ENCODE assay signal across 8 cellular contexts in the genomic region with DNA sequence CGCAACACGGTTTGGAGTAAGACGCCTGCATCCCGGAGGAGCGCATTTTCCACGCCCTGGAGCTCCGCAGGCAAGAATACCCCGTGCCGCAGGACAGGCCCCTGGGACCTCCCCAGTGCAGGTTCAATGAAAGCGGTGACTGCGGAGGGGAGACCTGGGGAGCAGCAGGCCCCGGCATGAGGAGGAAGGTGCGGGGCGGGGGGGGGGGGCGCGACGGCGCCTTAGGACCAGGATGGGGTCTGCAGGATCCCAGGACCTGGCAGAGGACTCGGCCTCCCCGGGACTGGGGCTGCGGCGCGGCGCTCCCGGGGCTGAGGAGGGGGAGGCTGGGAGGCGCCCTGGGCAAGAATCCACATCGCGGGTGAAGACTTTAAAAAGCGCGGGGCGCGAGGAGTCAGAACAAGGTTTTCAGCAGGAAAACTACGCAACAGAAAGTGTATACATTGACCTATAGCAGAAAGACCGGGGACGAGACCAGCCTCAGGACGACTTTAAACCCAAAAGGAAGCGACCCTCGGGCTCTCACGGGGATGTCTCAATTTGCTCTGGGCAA. TPM values are rescaled to one million over a fixed set of nuclear protein-coding genes. Genes with fewer than 3 reads are reported as not detected.
DNase-seq lines count a peak whose midpoint lies in the region; ATAC-seq and TF ChIP-seq lines count a peak whose summit lies in the region.

No MANE protein-coding gene starts in this region.

- no peaks in the 10 kb centered on the region for H3K27me3 Mint-ChIP-seq in activated CD4-positive, alpha-beta T cell treated with anti-CD3 and anti-CD28 coated beads, Interleukin-2, amount 10 ng/mL, durations not matched to agents 7 days and 5 days
- no peaks in the 10 kb centered on the region for H3K27me3 Mint-ChIP-seq in chondrocyte (ENCODE audit: low read depth)

- no peaks in the 10 kb centered on the region for H3K4me1 ChIP-seq in right lobe of liver
- H3K4me1 ChIP-seq in testis, result no peaks in the 10 kb centered on the region

- peaks cover 26% of the 10 kb centered on the region for H3K4me1 Mint-ChIP-seq in activated CD4-positive, alpha-beta T cell treated with anti-CD3 and anti-CD28 coated beads, Interleukin-2, amount 10 ng/mL, durations not matched to agents 7 days and 5 days
- H3K4me1 Mint-ChIP-seq in chondrocyte (ENCODE audit: low read depth), result peaks cover 24% of the 10 kb centered on the region

- peaks cover 40% of the 10 kb centered on the region for H3K36me3 Mint-ChIP-seq in activated CD4-positive, alpha-beta T cell treated with anti-CD3 and anti-CD28 coated beads, Interleukin-2, amount 10 ng/mL, durations not matched to agents 7 days and 5 days (ENCODE audit: low read depth)
- H3K36me3 Mint-ChIP-seq in chondrocyte (ENCODE audit: low read depth), result peaks cover 1% of the 10 kb centered on the region

- no peaks in the 10 kb centered on the region for H3K36me3 ChIP-seq in right lobe of liver
- H3K36me3 ChIP-seq in testis (ENCODE audit: low read depth, missing control alignments), result no peaks in the 10 kb centered on the region

- peaks cover 17% of the 10 kb centered on the region for H3K9me3 Mint-ChIP-seq in activated CD4-positive, alpha-beta T cell treated with anti-CD3 and anti-CD28 coated beads, Interleukin-2, amount 10 ng/mL, durations not matched to agents 7 days and 5 days
- peaks cover 3% of the 10 kb centered on the region for H3K9me3 Mint-ChIP-seq in chondrocyte (ENCODE audit: low read depth)

- H3K9me3 ChIP-seq in right lobe of liver (no peaks in the 10 kb centered on the region), testis (no peaks in the 10 kb centered on the region)

- TF ChIP-seq POLR2A in right lobe of liver (IDR thresholded peaks at IDR 0.05) (no peak), testis (IDR thresholded peaks at IDR 0.05) (no peak)

- CTCF ChIA-PET in activated CD4-positive, alpha-beta T cell treated with anti-CD3 and anti-CD28 coated beads, Interleukin-2, amount 10 ng/mL, durations not matched to agents 7 days and 5 days (lab: Charles Lee), result no interaction called here

- H3K27ac ChIP-seq in right lobe of liver (peak overlapping the region; percentile 49 to 67 (median 59)), testis (peak overlapping the region; percentile 52 to 75)

- intact Hi-C loops in right lobe of liver (cut with DNase I) (no loop called here), testis (cut with DNase I; ENCODE audit: low total_unique reads) (no loop called here)

- ATAC-seq in right lobe of liver, result peak; percentile 16 to 42 (median 28)

- WGBS in right lobe of liver (ENCODE audit: insufficient coverage, low coverage, low lambda C conversion rate, missing lambda C conversion rate), result 1% methylated on average over 28 of the region's 39 CpGs
- 1% methylated on average over 34 to 39 of the region's 39 CpGs for WGBS in testis, 2 donors

- no peaks in the 10 kb centered on the region for H3K27me3 ChIP-seq in right lobe of liver
- H3K27me3 ChIP-seq in testis, result no peaks in the 10 kb centered on the region

- no peak for DNase-seq in activated CD4-positive, alpha-beta T cell treated with anti-CD3 and anti-CD28 coated beads, Interleukin-2, amount 10 ng/mL, durations not matched to agents 7 days and 5 days
- DNase-seq in activated CD4-positive, alpha-beta T cell treated with anti-CD3 and anti-CD28 coated beads for 1 hour, result no peak
- DNase-seq in HCEC 1CT (peak; percentile 1), NCI-H2171 (lab: John Stamatoyannopoulos, UW) (peak; percentile 13), chondrocyte (ENCODE audit: low spot score) (no peak), right lobe of liver (peak; percentile 27 to 57 (median 48)), testis (peak; percentile 18)
- DNase-seq in activated effector memory CD4-positive, alpha-beta T cell treated with anti-CD3 and anti-CD28 coated beads, Interleukin-2, amount 50 U/mL, for 16 hours, result no peak

- H3K4me3 Mint-ChIP-seq in activated CD4-positive, alpha-beta T cell treated with anti-CD3 and anti-CD28 coated beads, Interleukin-2, amount 10 ng/mL, durations not matched to agents 7 days and 5 days, result peak overlapping the region; percentile 90
- peak overlapping the region; percentile 88 for H3K4me3 Mint-ChIP-seq in chondrocyte (ENCODE audit: unreplicated experiment)

- H3K27ac Mint-ChIP-seq in activated CD4-positive, alpha-beta T cell treated with anti-CD3 and anti-CD28 coated beads, Interleukin-2, amount 10 ng/mL, durations not matched to agents 7 days and 5 days, result peak overlapping the region; percentile 92
- peak overlapping the region; percentile 96 for H3K27ac Mint-ChIP-seq in chondrocyte (ENCODE audit: unreplicated experiment)

- TF ChIP-seq CTCF in chondrocyte (IDR thresholded peaks at IDR 0.05) (no peak), right lobe of liver (IDR thresholded peaks at IDR 0.05) (no peak), testis (IDR thresholded peaks at IDR 0.05) (no peak)

- H3K4me3 ChIP-seq in right lobe of liver (peak overlapping the region; percentile 65 to 76 (median 73)), testis (peak overlapping the region; percentile 69 to 84)

- POLR2A ChIA-PET in activated CD4-positive, alpha-beta T cell treated with anti-CD3 and anti-CD28 coated beads, Interleukin-2, amount 10 ng/mL, durations not matched to agents 7 days and 5 days (lab: Charles Lee), result no interaction called here

RNA-seq across cellular contexts. Expression of a gene that starts 0.4 kb away (rescaled TPM):
- 10 to 100 TPM; 30.2 to 34.9 TPM for total RNA-seq in activated CD4-positive, alpha-beta T cell treated with anti-CD3 and anti-CD28 coated beads, Interleukin-2, amount 10 ng/mL, durations not matched to agents 7 days and 5 days
- 16.3 to 24.5 TPM (median 18.4 TPM) in 3 replicates for total RNA-seq in chondrocyte
- total RNA-seq in right lobe of liver, result 1 to 10 TPM; 3.3 to 5.4 (median 3.9) TPM
- 10 to 100 TPM; 17.8 to 26.8 TPM for total RNA-seq in testis
- 7.9 TPM for polyA plus RNA-seq in testis (ENCODE audit: insufficient read depth, low read depth, low replicate concordance)

RNA-seq across cellular contexts. Expression of a gene that starts 52.2 kb away (rescaled TPM):
- 10 to 100 TPM; 17.5 to 20.8 TPM for total RNA-seq in activated CD4-positive, alpha-beta T cell treated with anti-CD3 and anti-CD28 coated beads, Interleukin-2, amount 10 ng/mL, durations not matched to agents 7 days and 5 days
- 7.2 to 8.3 TPM (median 7.8 TPM) in 3 replicates for total RNA-seq in chondrocyte
- total RNA-seq in right lobe of liver, result 1 to 10 TPM; 1.4 to 4.3 (median 2.1) TPM
- 1 to 10 TPM; 5.2 to 6.9 TPM for total RNA-seq in testis
- 2.7 TPM for polyA plus RNA-seq in testis (ENCODE audit: insufficient read depth, low read depth, low replicate concordance)

Comparison
In these comparisons a context has a peak if more than half of its experiments do, and no peak if none do; other contexts are left out.
1. DNase-seq: peak in HCEC 1CT (single experiment), NCI-H2171 (single experiment), right lobe of liver (3 of 3) and testis (single experiment); none in activated CD4-positive, alpha-beta T cell treated with anti-CD3 and anti-CD28 coated beads, Interleukin-2, amount 10 ng/mL, durations not matched to agents 7 days and 5 days (single experiment), activated CD4-positive, alpha-beta T cell treated with anti-CD3 and anti-CD28 coated beads for 1 hour (single experiment), chondrocyte (single experiment) and activated effector memory CD4-positive, alpha-beta T cell treated with anti-CD3 and anti-CD28 coated beads, Interleukin-2, amount 50 U/mL, for 16 hours (single experiment).